23 cellular contexts compared by ENCODE assay signal in genomic region chrX:44308869-44309268, GRCh38. TPM values are rescaled to one million over a fixed set of nuclear protein-coding genes. Genes with fewer than 3 reads are reported as not detected.
"Had no signal": no experiment of that assay in that cellular context is flagged by ENCODE, and none has a peak within 500 bp of the region (broad histone marks: within the 10 kb centered on the region; RNA-seq: fewer than 3 reads in every experiment).

No MANE protein-coding gene starts in this region.

- H3K4me3 Mint-ChIP-seq: activated naive CD4-positive, alpha-beta T cell treated with anti-CD3 and anti-CD28 coated beads, Interleukin-2, amount 50 U/mL, for 24 hours; central memory CD8-positive, alpha-beta T cell; mesothelial cell of epicardium; natural killer cell; WTC11 had no signal

- H3K27me3 Mint-ChIP-seq: activated naive CD4-positive, alpha-beta T cell treated with anti-CD3 and anti-CD28 coated beads, Interleukin-2, amount 50 U/mL, for 24 hours; central memory CD8-positive, alpha-beta T cell; progenitor cell of endocrine pancreas had no signal

- H3K9me3 ChIP-seq: left lung, spleen, upper lobe of left lung had no signal

- H3K27me3 ChIP-seq: brain microvascular endothelial cell, foreskin keratinocyte, left lung, upper lobe of left lung had no signal

- H3K27ac Mint-ChIP-seq: mesothelial cell of epicardium, natural killer cell, progenitor cell of endocrine pancreas, WTC11 had no signal

- H3K36me3 Mint-ChIP-seq: activated naive CD4-positive, alpha-beta T cell treated with anti-CD3 and anti-CD28 coated beads, Interleukin-2, amount 50 U/mL, for 24 hours; mesothelial cell of epicardium; natural killer cell; WTC11 had no signal

- DNase-seq: activated gamma-delta T cell treated with Interleukin-2 at 50 U/mL for 16 hours; activated T-cell treated with anti-CD3 and anti-CD28 coated beads, Interleukin-2, amount 50 U/mL, for 1 hour; aorta; brain microvascular endothelial cell; effector memory CD4-positive, alpha-beta T cell; foreskin keratinocyte; left lung; mammary epithelial cell; natural killer cell; retina; spleen; stimulated activated CD4-positive, alpha-beta T cell treated with anti-CD3 and anti-CD28 coated beads, Interleukin-4, amount 100 ng/mL, for 24 hours; stimulated activated naive CD4-positive, alpha-beta T cell treated with Interleukin-2 at 50 U/mL for 16 hours; T1000; upper lobe of left lung had no signal

- H3K4me3 ChIP-seq: left lung, spleen, upper lobe of left lung had no signal

- H3K4me1 Mint-ChIP-seq: central memory CD8-positive, alpha-beta T cell had no signal

- H3K9me3 Mint-ChIP-seq: activated naive CD4-positive, alpha-beta T cell treated with anti-CD3 and anti-CD28 coated beads, Interleukin-2, amount 50 U/mL, for 24 hours; central memory CD8-positive, alpha-beta T cell; natural killer cell; WTC11 had no signal

- H3K27ac ChIP-seq: brain microvascular endothelial cell, foreskin keratinocyte, left lung, spleen, upper lobe of left lung had no signal

- H3K36me3 ChIP-seq: brain microvascular endothelial cell, left lung, spleen, upper lobe of left lung had no signal

RNA-seq across cellular contexts. Expression of gene EFHC2, which starts 34.6 kb away (rescaled TPM):
- total RNA-seq: dermis microvascular lymphatic vessel endothelial cell, glomerular endothelial cell, osteocyte had no signal
